ENCODE assay signal across 1 cellular context in genomic region chr18:49491857-49492693, GRCh38.
A peak's percentile ranks its signal among the peaks of the same experiment; 100 is the strongest.
TF ChIP-seq lines count a peak whose summit lies in the region.

Gene RPL17, minus strand, starts transcription at chr18:49492465.

TF ChIP-seq in HepG2, 621 proteins besides CTCF, POLR2A, EP300 and RAD21 (continued from another document and continues in another):
- 0 out of 2 replicates have a peak, but pooled peaks have one; percentile 60 for TF ChIP-seq MLX (CRISPR knock-in tag; IDR thresholded peaks at IDR 0.05)
- no peak; the same call in 1 of the 2 replicates for TF ChIP-seq SIX4 (CRISPR knock-in tag; IDR thresholded peaks at IDR 0.05)
- TF ChIP-seq GZF1 (CRISPR knock-in tag; IDR thresholded peaks at IDR 0.05), result peak; percentile 31; the same call in 1 of the 2 replicates
- TF ChIP-seq ISL2 (CRISPR knock-in tag; IDR thresholded peaks at IDR 0.05), result no peak
- peak; percentile 22; the same call in 1 of the 2 replicates for TF ChIP-seq ZNF800 (CRISPR knock-in tag; IDR thresholded peaks at IDR 0.05)
- TF ChIP-seq NR2F2 (IDR thresholded peaks at IDR 0.05; ENCODE audit: borderline replicate concordance, low read depth), result peak; percentile 32; the same call in 1 of the 2 replicates
- TF ChIP-seq PITX1 (CRISPR knock-in tag; IDR thresholded peaks at IDR 0.05), result peak; percentile 85
- no peak for TF ChIP-seq ZNF879 (CRISPR knock-in tag; IDR thresholded peaks at IDR 0.05)
- peak; percentile 92 for TF ChIP-seq ZNF225 (CRISPR knock-in tag; IDR thresholded peaks at IDR 0.05)
- TF ChIP-seq SMAD1 (CRISPR knock-in tag; IDR thresholded peaks at IDR 0.05; ENCODE audit: borderline replicate concordance, low read depth), result no peak; the same call in 1 of the 2 replicates
- no peak for TF ChIP-seq ZFP62 (CRISPR knock-in tag; IDR thresholded peaks at IDR 0.05)
- no peak for TF ChIP-seq GABPA (IDR thresholded peaks at IDR 0.05; ENCODE audit: low read depth, low read length)
- TF ChIP-seq GABPA (CRISPR knock-in tag; IDR thresholded peaks at IDR 0.05; ENCODE audit: low read depth), result peak; percentile 85
- TF ChIP-seq ARHGAP35 (CRISPR knock-in tag; IDR thresholded peaks at IDR 0.05; ENCODE audit: borderline replicate concordance), result no peak
- no peak for TF ChIP-seq TCF7 (IDR thresholded peaks at IDR 0.05; ENCODE audit: low read depth)
- no peak; the same call in 1 of the 2 replicates for TF ChIP-seq PAXIP1 (CRISPR knock-in tag; conservative IDR thresholded peaks at IDR 0.05)
- peak; percentile 81; the same call in 1 of the 2 replicates for TF ChIP-seq IRF9 (CRISPR knock-in tag; IDR thresholded peaks at IDR 0.05; ENCODE audit: borderline replicate concordance)
- no peak for TF ChIP-seq ARNTL (CRISPR knock-in tag; IDR thresholded peaks at IDR 0.05)
- TF ChIP-seq HMGA1 (CRISPR knock-in tag; conservative IDR thresholded peaks at IDR 0.05), result no peak
- no peak for TF ChIP-seq NONO (IDR thresholded peaks at IDR 0.05)
- peak; percentile 93 for TF ChIP-seq NONO (CRISPR knock-in tag; conservative IDR thresholded peaks at IDR 0.05)
- no peak for TF ChIP-seq NCOA2 (CRISPR knock-in tag; IDR thresholded peaks at IDR 0.05)
- 0 out of 2 replicates have a peak, but pooled peaks have one; percentile 33 for TF ChIP-seq RNF2 (conservative IDR thresholded peaks at IDR 0.05; ENCODE audit: low read depth)
- TF ChIP-seq MTERF4 (CRISPR knock-in tag; IDR thresholded peaks at IDR 0.05), result no peak
- no peak for TF ChIP-seq DPF2 (CRISPR knock-in tag; IDR thresholded peaks at IDR 0.05; ENCODE audit: borderline replicate concordance, low read depth)
- no peak for TF ChIP-seq PLRG1 (conservative IDR thresholded peaks at IDR 0.05)
- no peak for TF ChIP-seq ZNF737 (CRISPR knock-in tag; IDR thresholded peaks at IDR 0.05; ENCODE audit: borderline replicate concordance)
- peak; percentile 84 for TF ChIP-seq ZNF501 (CRISPR knock-in tag; IDR thresholded peaks at IDR 0.05)
- TF ChIP-seq ERF (CRISPR knock-in tag; IDR thresholded peaks at IDR 0.05), result peak; percentile 80; the same call in 1 of the 2 replicates
- no peak for TF ChIP-seq JUN (CRISPR knock-in tag; IDR thresholded peaks at IDR 0.05)
- TF ChIP-seq ZNF547 (CRISPR knock-in tag; IDR thresholded peaks at IDR 0.05), result no peak
- TF ChIP-seq AGO1 (IDR thresholded peaks at IDR 0.05; ENCODE audit: low read depth, low read length, poor library complexity, severe bottlenecking), result no peak
- peak; percentile 34 for TF ChIP-seq TEAD3 (CRISPR knock-in tag; optimal IDR thresholded peaks at IDR 0.05; ENCODE audit: borderline replicate concordance)
- TF ChIP-seq, protein P1, sequence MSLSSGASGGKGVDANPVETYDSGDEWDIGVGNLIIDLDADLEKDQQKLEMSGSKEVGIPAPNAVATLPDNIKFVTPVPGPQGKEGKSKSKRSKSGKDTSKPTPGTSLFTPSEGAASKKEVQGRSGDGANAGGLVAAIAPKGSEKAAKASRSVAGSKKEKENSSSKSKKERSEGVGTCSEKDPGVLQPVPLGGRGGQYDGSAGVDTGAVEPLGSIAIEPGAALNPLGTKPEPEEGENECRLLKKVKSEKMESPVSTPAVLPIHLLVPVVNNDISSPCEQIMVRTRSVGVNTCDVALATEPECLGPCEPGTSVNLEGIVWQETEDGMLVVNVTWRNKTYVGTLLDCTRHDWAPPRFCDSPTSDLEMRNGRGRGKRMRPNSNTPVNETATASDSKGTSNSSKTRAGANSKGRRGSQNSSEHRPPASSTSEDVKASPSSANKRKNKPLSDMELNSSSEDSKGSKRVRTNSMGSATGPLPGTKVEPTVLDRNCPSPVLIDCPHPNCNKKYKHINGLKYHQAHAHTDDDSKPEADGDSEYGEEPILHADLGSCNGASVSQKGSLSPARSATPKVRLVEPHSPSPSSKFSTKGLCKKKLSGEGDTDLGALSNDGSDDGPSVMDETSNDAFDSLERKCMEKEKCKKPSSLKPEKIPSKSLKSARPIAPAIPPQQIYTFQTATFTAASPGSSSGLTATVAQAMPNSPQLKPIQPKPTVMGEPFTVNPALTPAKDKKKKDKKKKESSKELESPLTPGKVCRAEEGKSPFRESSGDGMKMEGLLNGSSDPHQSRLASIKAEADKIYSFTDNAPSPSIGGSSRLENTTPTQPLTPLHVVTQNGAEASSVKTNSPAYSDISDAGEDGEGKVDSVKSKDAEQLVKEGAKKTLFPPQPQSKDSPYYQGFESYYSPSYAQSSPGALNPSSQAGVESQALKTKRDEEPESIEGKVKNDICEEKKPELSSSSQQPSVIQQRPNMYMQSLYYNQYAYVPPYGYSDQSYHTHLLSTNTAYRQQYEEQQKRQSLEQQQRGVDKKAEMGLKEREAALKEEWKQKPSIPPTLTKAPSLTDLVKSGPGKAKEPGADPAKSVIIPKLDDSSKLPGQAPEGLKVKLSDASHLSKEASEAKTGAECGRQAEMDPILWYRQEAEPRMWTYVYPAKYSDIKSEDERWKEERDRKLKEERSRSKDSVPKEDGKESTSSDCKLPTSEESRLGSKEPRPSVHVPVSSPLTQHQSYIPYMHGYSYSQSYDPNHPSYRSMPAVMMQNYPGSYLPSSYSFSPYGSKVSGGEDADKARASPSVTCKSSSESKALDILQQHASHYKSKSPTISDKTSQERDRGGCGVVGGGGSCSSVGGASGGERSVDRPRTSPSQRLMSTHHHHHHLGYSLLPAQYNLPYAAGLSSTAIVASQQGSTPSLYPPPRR (CRISPR knock-in tag; IDR thresholded peaks at IDR 0.05; ENCODE audit: borderline replicate concordance), result no peak
- no peak for TF ChIP-seq NFIB (CRISPR knock-in tag; IDR thresholded peaks at IDR 0.05; ENCODE audit: borderline replicate concordance)
- TF ChIP-seq ZSCAN22 (CRISPR knock-in tag; IDR thresholded peaks at IDR 0.05), result no peak
- no peak for TF ChIP-seq ZBTB3 (CRISPR knock-in tag; IDR thresholded peaks at IDR 0.05; ENCODE audit: borderline replicate concordance, low read depth)
- TF ChIP-seq, protein P2, sequence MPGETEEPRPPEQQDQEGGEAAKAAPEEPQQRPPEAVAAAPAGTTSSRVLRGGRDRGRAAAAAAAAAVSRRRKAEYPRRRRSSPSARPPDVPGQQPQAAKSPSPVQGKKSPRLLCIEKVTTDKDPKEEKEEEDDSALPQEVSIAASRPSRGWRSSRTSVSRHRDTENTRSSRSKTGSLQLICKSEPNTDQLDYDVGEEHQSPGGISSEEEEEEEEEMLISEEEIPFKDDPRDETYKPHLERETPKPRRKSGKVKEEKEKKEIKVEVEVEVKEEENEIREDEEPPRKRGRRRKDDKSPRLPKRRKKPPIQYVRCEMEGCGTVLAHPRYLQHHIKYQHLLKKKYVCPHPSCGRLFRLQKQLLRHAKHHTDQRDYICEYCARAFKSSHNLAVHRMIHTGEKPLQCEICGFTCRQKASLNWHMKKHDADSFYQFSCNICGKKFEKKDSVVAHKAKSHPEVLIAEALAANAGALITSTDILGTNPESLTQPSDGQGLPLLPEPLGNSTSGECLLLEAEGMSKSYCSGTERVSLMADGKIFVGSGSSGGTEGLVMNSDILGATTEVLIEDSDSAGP (CRISPR knock-in tag; IDR thresholded peaks at IDR 0.05; ENCODE audit: borderline replicate concordance), result peak; percentile 85; the same call in 1 of the 2 replicates
- peak; percentile 88 for TF ChIP-seq MED8 (CRISPR knock-in tag; IDR thresholded peaks at IDR 0.05; ENCODE audit: insufficient replicate concordance)
- TF ChIP-seq TRIM24 (CRISPR knock-in tag; IDR thresholded peaks at IDR 0.05), result no peak
- no peak for TF ChIP-seq DNMT1 (CRISPR knock-in tag; IDR thresholded peaks at IDR 0.05)
- no peak for TF ChIP-seq ATF7 (IDR thresholded peaks at IDR 0.05)
- no peak for TF ChIP-seq ATF7 (CRISPR knock-in tag; IDR thresholded peaks at IDR 0.05)
- TF ChIP-seq ZBTB14 (CRISPR knock-in tag; IDR thresholded peaks at IDR 0.05), result no peak
- TF ChIP-seq, protein P3, sequence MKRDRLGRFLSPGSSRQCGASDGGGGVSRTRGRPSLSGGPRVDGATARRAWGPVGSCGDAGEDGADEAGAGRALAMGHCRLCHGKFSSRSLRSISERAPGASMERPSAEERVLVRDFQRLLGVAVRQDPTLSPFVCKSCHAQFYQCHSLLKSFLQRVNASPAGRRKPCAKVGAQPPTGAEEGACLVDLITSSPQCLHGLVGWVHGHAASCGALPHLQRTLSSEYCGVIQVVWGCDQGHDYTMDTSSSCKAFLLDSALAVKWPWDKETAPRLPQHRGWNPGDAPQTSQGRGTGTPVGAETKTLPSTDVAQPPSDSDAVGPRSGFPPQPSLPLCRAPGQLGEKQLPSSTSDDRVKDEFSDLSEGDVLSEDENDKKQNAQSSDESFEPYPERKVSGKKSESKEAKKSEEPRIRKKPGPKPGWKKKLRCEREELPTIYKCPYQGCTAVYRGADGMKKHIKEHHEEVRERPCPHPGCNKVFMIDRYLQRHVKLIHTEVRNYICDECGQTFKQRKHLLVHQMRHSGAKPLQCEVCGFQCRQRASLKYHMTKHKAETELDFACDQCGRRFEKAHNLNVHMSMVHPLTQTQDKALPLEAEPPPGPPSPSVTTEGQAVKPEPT (CRISPR knock-in tag; IDR thresholded peaks at IDR 0.05; ENCODE audit: low read depth), result no peak
- peak; percentile 73; the same call in 1 of the 2 replicates for TF ChIP-seq ZNF160 (CRISPR knock-in tag; IDR thresholded peaks at IDR 0.05)
- TF ChIP-seq RBAK (CRISPR knock-in tag; IDR thresholded peaks at IDR 0.05), result no peak
- TF ChIP-seq, protein P4, sequence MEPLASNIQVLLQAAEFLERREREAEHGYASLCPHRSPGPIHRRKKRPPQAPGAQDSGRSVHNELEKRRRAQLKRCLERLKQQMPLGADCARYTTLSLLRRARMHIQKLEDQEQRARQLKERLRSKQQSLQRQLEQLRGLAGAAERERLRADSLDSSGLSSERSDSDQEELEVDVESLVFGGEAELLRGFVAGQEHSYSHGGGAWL (CRISPR knock-in tag; IDR thresholded peaks at IDR 0.05), result no peak; the same call in 1 of the 2 replicates
- TF ChIP-seq SIN3B (IDR thresholded peaks at IDR 0.05; ENCODE audit: low read length), result peak; percentile 59; the same call in 1 of the 2 replicates
- TF ChIP-seq ZNF556 (CRISPR knock-in tag; IDR thresholded peaks at IDR 0.05; ENCODE audit: borderline replicate concordance), result no peak
- TF ChIP-seq SALL1 (CRISPR knock-in tag; IDR thresholded peaks at IDR 0.05), result peak; percentile 73
